In the genomic region with DNA sequence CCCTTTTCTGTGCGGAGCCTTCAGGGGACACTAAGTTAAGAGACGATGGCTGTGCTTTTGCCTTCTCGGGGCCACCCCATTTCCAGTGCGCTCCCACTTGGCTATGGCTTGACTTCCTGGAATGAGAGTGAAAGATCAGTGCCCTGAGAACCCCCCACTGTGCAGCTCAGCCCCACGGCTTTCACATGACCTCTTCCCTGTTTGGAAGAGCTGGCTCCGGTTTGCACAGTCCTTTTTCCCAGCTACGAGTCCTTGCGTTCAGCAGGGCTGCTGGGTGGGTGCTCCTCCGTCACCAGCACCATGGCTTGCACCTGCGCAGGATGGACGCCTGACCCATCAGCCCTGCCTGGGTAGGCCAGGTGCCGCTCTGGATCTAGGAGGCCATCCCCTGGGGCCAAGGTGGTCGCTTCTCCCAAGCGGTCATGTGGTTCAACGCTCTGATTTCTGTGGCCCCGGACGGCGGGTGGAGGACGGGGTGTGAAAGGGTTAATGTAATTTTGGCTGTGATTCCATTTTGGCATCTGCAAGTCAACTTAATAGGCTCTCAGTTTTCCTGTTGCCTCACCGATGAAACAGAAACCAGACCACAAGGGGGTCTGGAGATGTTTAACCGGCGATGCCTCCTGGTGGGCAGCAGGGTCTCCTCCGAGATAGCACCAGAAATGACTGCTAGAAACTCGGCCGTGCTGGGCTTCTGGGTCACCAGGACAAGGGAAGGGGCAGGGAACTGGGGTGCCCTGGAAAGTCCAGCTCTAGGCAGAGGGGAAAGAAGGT, we compare ENCODE assay signal across 1 cellular context.
TF ChIP-seq lines count a peak whose summit lies in the region.

No MANE protein-coding gene starts in this region.

TF ChIP-seq in K562, 482 proteins besides CTCF, POLR2A, EP300 and RAD21 (continued from another document):
- TF ChIP-seq, protein P1, sequence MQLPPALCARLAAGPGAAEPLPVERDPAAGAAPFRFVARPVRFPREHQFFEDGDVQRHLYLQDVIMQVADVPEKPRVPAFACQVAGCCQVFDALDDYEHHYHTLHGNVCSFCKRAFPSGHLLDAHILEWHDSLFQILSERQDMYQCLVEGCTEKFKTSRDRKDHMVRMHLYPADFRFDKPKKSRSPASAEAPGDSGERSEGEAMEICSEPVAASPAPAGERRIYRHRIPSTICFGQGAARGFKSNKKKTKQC (CRISPR knock-in tag; IDR thresholded peaks at IDR 0.05) = no peak
- TF ChIP-seq COPS2 (conservative IDR thresholded peaks at IDR 0.05) = no peak
